In the genomic region with DNA sequence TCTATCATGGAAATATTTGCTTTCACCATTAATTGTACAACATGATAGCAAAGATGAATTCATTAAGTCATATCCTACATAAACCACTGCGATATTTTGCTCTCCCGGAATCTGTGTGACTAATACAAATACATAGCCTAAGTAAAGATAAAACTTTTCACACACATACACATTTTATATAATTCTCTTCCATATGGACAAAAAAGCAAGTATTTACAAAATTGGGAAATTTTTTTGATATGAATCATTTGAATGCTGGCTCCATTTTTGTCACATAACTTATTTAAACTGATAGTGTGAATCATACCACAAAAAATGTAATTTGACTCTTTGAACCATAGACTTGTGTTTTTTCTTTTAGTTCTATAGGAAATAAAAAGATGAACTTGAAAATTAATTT, we compare ENCODE assay signal across 25 cellular contexts.
DNase-seq lines count a peak whose midpoint lies in the region; ATAC-seq, FAIRE-seq and TF ChIP-seq lines count a peak whose summit lies in the region.
"Had no signal": no experiment of that assay in that cellular context is flagged by ENCODE, and none has a peak within 500 bp of the region (broad histone marks: within the 10 kb centered on the region; RNA-seq: fewer than 3 reads in every experiment).

No MANE protein-coding gene starts in this region.

- no peak overlapping the region for H3K4me3 ChIP-seq in IMR-90 (ENCODE audit: insufficient read depth, low read depth, low read length)
- no peak overlapping the region for H3K4me3 ChIP-seq in bronchial epithelial cell (ENCODE audit: low read depth, low read length)
- H3K4me3 ChIP-seq in foreskin fibroblast (ENCODE audit: low read depth in 1 of 2, low read length in 2 of 2), result no peak overlapping the region
- H3K4me3 ChIP-seq in MG63, result no peak overlapping the region
- H3K4me3 ChIP-seq: dorsolateral prefrontal cortex, heart left ventricle, right lobe of liver had no signal

- DNase-seq in A172 (ENCODE audit: low spot score) (peak; percentile 28), IMR-90 (peak; percentile 75), bronchial epithelial cell (ENCODE audit: low read depth) (peak; percentile 0), foreskin fibroblast (peak; percentile 15 to 29), cerebellar cortex (ENCODE audit: low spot score) (no peak), MG63 (no peak)
- no peak for DNase-seq in activated naive CD4-positive, alpha-beta T cell treated with anti-CD3 and anti-CD28 coated beads, Interleukin-2, amount 10 ng/mL, durations not matched to agents 7 days and 5 days
- DNase-seq: activated B cell treated with CpG ODN at 0.5 μM for 24 hours; activated CD4-positive, alpha-beta T cell treated with anti-CD3 and anti-CD28 coated beads, Interleukin-2, amount 50 U/mL, for 48 hours; activated effector memory CD4-positive, alpha-beta T cell treated with anti-CD3 and anti-CD28 coated beads, Interleukin-2, amount 50 U/mL, for 16 hours; caudate nucleus; dorsolateral prefrontal cortex; heart left ventricle; NCI-H1105 treated with DMSO at 0.1 percent for 48 hours; NCI-H2081; NCI-H510A; right lobe of liver; T1000 had no signal

- H4K20me1 ChIP-seq in IMR-90 (ENCODE audit: insufficient read depth, low read length), result no peaks in the 10 kb centered on the region

- no peak for TF ChIP-seq RAD21 in IMR-90 (IDR thresholded peaks at IDR 0.05; ENCODE audit: low read length)

- WGBS in IMR-90 (ENCODE audit: extremely low coverage in 2 of 2, insufficient read length in 1 of 2), 2 experiments, result no CpG with 5 or more reads among the region's 2 CpGs

- ATAC-seq in IMR-90 (ENCODE audit: low read depth) (peak; percentile 64), GM19023 (IDR thresholded peaks at IDR 0.05; ENCODE audit: unreplicated experiment) (no peak)
- ATAC-seq: heart left ventricle; natural killer cell treated with Interleukin-12 subunit alpha and Interleukin-12 subunit beta and Interleukin-15 and Interleukin-18, amount 100 ng/mL, for 72 hours; right lobe of liver had no signal

- no peak overlapping the region for H3K14ac ChIP-seq in IMR-90 (replicated peaks; ENCODE audit: low read depth, low read length)

- H3K27me3 Mint-ChIP-seq in activated naive CD4-positive, alpha-beta T cell treated with anti-CD3 and anti-CD28 coated beads, Interleukin-2, amount 10 ng/mL, durations not matched to agents 7 days and 5 days, result no peaks in the 10 kb centered on the region
- H3K27me3 Mint-ChIP-seq: activated B cell treated with CpG ODN at 0.5 μM for 24 hours; natural killer cell treated with Interleukin-12 subunit alpha and Interleukin-12 subunit beta and Interleukin-15 and Interleukin-18, amount 100 ng/mL, for 72 hours; type B pancreatic cell had no signal

- dilution Hi-C loops in IMR-90 (cut with HindIII; ENCODE audit: low sequenced_read_pairs, unreplicated experiment), result no loop called here

- POLR2A ChIA-PET in IMR-90 (lab: Charles Lee; ENCODE audit: unreplicated experiment), result no interaction called here

- H3K27me3 ChIP-seq in IMR-90 (ENCODE audit: control insufficient read depth, insufficient read depth, low read length) (no peaks in the 10 kb centered on the region), bronchial epithelial cell (ENCODE audit: control insufficient read depth, insufficient read depth, low read length) (no peaks in the 10 kb centered on the region), MG63 (no peaks in the 10 kb centered on the region)
- H3K27me3 ChIP-seq: dorsolateral prefrontal cortex, heart left ventricle, right lobe of liver had no signal

- H3K23ac ChIP-seq in IMR-90 (ENCODE audit: low read depth, low read length), result no peak overlapping the region

- no peak overlapping the region for H4K8ac ChIP-seq in IMR-90 (ENCODE audit: low read depth in 2 of 2, low read length in 2 of 2)

- in situ Hi-C loops in IMR-90 (cut with MboI; ENCODE audit: low sequenced_read_pairs), result no loop called here

- H3K36me3 ChIP-seq in IMR-90 (ENCODE audit: control insufficient read depth, insufficient read depth, low read length), result no peaks in the 10 kb centered on the region
- H3K36me3 ChIP-seq in bronchial epithelial cell (ENCODE audit: control insufficient read depth, insufficient read depth, low read length), result no peaks in the 10 kb centered on the region
- no peaks in the 10 kb centered on the region for H3K36me3 ChIP-seq in MG63
- H3K36me3 ChIP-seq: heart left ventricle, right lobe of liver had no signal

- H2BK120ac ChIP-seq in IMR-90 (ENCODE audit: low read depth, low read length), result no peak overlapping the region

- no peaks in the 10 kb centered on the region for H3K9me3 Mint-ChIP-seq in activated naive CD4-positive, alpha-beta T cell treated with anti-CD3 and anti-CD28 coated beads, Interleukin-2, amount 10 ng/mL, durations not matched to agents 7 days and 5 days
- H3K9me3 Mint-ChIP-seq: activated B cell treated with CpG ODN at 0.5 μM for 24 hours; natural killer cell treated with Interleukin-12 subunit alpha and Interleukin-12 subunit beta and Interleukin-15 and Interleukin-18, amount 100 ng/mL, for 72 hours; type B pancreatic cell had no signal

- H3K79me1 ChIP-seq in IMR-90 (ENCODE audit: low read depth in 1 of 2, low read length in 2 of 2), result no peaks in the 10 kb centered on the region

- H3K4me2 ChIP-seq in IMR-90 (ENCODE audit: low read depth, low read length), result 0 out of 2 replicates have a peak overlapping the region, but pooled peaks have one; percentile 62

- H3K36me3 Mint-ChIP-seq in activated naive CD4-positive, alpha-beta T cell treated with anti-CD3 and anti-CD28 coated beads, Interleukin-2, amount 10 ng/mL, durations not matched to agents 7 days and 5 days, result no peaks in the 10 kb centered on the region
- H3K36me3 Mint-ChIP-seq: natural killer cell treated with Interleukin-12 subunit alpha and Interleukin-12 subunit beta and Interleukin-15 and Interleukin-18, amount 100 ng/mL, for 72 hours; type B pancreatic cell had no signal

- no peak overlapping the region for H3K27ac Mint-ChIP-seq in activated naive CD4-positive, alpha-beta T cell treated with anti-CD3 and anti-CD28 coated beads, Interleukin-2, amount 10 ng/mL, durations not matched to agents 7 days and 5 days
- H3K27ac Mint-ChIP-seq: activated B cell treated with CpG ODN at 0.5 μM for 24 hours; natural killer cell treated with Interleukin-12 subunit alpha and Interleukin-12 subunit beta and Interleukin-15 and Interleukin-18, amount 100 ng/mL, for 72 hours; type B pancreatic cell had no signal

- H3K18ac ChIP-seq in IMR-90 (ENCODE audit: low read depth, low read length), result no peak overlapping the region

- H2AK5ac ChIP-seq in IMR-90 (ENCODE audit: low read depth, low read length), result no peak overlapping the region

- H2AK9ac ChIP-seq in IMR-90 (replicated peaks; ENCODE audit: low read depth, low read length, poor library complexity), result no peak overlapping the region

- H2BK15ac ChIP-seq in IMR-90 (ENCODE audit: low read depth, low read length), result no peak overlapping the region

- H3K9ac ChIP-seq in IMR-90 (ENCODE audit: low read depth, low read length), result no peak overlapping the region
- H3K9ac ChIP-seq: parathyroid adenoma had no signal

- CTCF ChIA-PET in IMR-90 (lab: Yijun Ruan, JAX), result no interaction called here
- CTCF ChIA-PET in activated naive CD4-positive, alpha-beta T cell treated with anti-CD3 and anti-CD28 coated beads, Interleukin-2, amount 10 ng/mL, durations not matched to agents 7 days and 5 days (lab: Charles Lee), result no interaction called here

- H3K4me1 Mint-ChIP-seq in activated naive CD4-positive, alpha-beta T cell treated with anti-CD3 and anti-CD28 coated beads, Interleukin-2, amount 10 ng/mL, durations not matched to agents 7 days and 5 days, result no peaks in the 10 kb centered on the region
- H3K4me1 Mint-ChIP-seq: activated B cell treated with CpG ODN at 0.5 μM for 24 hours had no signal

- BruUV-seq in IMR-90 (replicated peaks; lab: Mats Ljungman, UMichigan), result no TSS peak

- peak overlapping the region; percentile 89 for H2BK5ac ChIP-seq in IMR-90 (ENCODE audit: low read depth, low read length, poor library complexity, severe bottlenecking)

- H3K4me1 ChIP-seq in IMR-90 (ENCODE audit: control insufficient read depth, insufficient read depth, low read length), result no peaks in the 10 kb centered on the region
- H3K4me1 ChIP-seq: heart left ventricle, parathyroid adenoma, right lobe of liver had no signal

- no peak overlapping the region for H2AFZ ChIP-seq in IMR-90 (replicated peaks; ENCODE audit: low read length, poor library complexity)
- H2AFZ ChIP-seq: parathyroid adenoma had no signal

- no peak overlapping the region for H4K5ac ChIP-seq in IMR-90 (ENCODE audit: low read depth, low read length)

- H3K9me3 ChIP-seq in IMR-90 (ENCODE audit: control insufficient read depth, insufficient read depth, low read length), result no peaks in the 10 kb centered on the region
- H3K9me3 ChIP-seq in MG63, result no peaks in the 10 kb centered on the region
- H3K9me3 ChIP-seq: heart left ventricle, right lobe of liver had no signal

- H3K4ac ChIP-seq in IMR-90 (ENCODE audit: low read depth, low read length), result no peak overlapping the region

- no peak overlapping the region for H2BK20ac ChIP-seq in IMR-90 (ENCODE audit: low read depth, low read length)

- no peak for TF ChIP-seq POLR2A in IMR-90 (IDR thresholded peaks at IDR 0.05; ENCODE audit: low read depth, low read length)

- no peak overlapping the region for H3K56ac ChIP-seq in IMR-90 (ENCODE audit: extremely low read depth, insufficient read depth, low read length)

- H4K91ac ChIP-seq in IMR-90 (ENCODE audit: insufficient read depth, low read depth, low read length), result no peak overlapping the region

- no peak for FAIRE-seq in bronchial epithelial cell (lab: Jason Lieb, UNC)
- FAIRE-seq: GM12892, GM19239 had no signal

- intact Hi-C loops in IMR-90 (cut with micrococcal nuclease), result loop anchor here (2.0 kb wide), 1 partner anchor 58 kb away; no protein-coding TSS in a partner anchor

- TF ChIP-seq CTCF in IMR-90 (conservative IDR thresholded peaks at IDR 0.05; ENCODE audit: low read depth, low read length), result no peak
- TF ChIP-seq CTCF in bronchial epithelial cell (IDR thresholded peaks at IDR 0.05; ENCODE audit: insufficient read depth, low read length, severe bottlenecking), result no peak
- no peak for TF ChIP-seq CTCF in foreskin fibroblast (IDR thresholded peaks at IDR 0.05; ENCODE audit: low read depth, low read length)

- no peak overlapping the region for H3K4me3 Mint-ChIP-seq in activated naive CD4-positive, alpha-beta T cell treated with anti-CD3 and anti-CD28 coated beads, Interleukin-2, amount 10 ng/mL, durations not matched to agents 7 days and 5 days
- H3K4me3 Mint-ChIP-seq: activated B cell treated with CpG ODN at 0.5 μM for 24 hours; natural killer cell treated with Interleukin-12 subunit alpha and Interleukin-12 subunit beta and Interleukin-15 and Interleukin-18, amount 100 ng/mL, for 72 hours; type B pancreatic cell had no signal

- H3K9me1 ChIP-seq in IMR-90 (ENCODE audit: insufficient read depth, low read length), result no peaks in the 10 kb centered on the region

- H3K27ac ChIP-seq in IMR-90 (ENCODE audit: insufficient read depth, low read length), result peak overlapping the region; percentile 62; the same call in 1 of the 2 replicates
- H3K27ac ChIP-seq: dorsolateral prefrontal cortex, epithelial cell of prostate, heart left ventricle, parathyroid adenoma, right lobe of liver had no signal

TF ChIP-seq in IMR-90, 13 proteins besides CTCF, POLR2A, EP300 and RAD21:
- TF ChIP-seq SMC3 (IDR thresholded peaks at IDR 0.05; ENCODE audit: low read depth, low read length), result no peak

Comparison
In these comparisons a context has a peak if more than half of its experiments do, and no peak if none do; other contexts are left out.
1. DNase-seq: peak in A172 (single experiment), IMR-90 (single experiment), bronchial epithelial cell (single experiment) and foreskin fibroblast (2 of 2); none in cerebellar cortex (single experiment), MG63 (single experiment) and activated naive CD4-positive, alpha-beta T cell treated with anti-CD3 and anti-CD28 coated beads, Interleukin-2, amount 10 ng/mL, durations not matched to agents 7 days and 5 days (single experiment).